Comparison of ENCODE assay signal across 12 cellular contexts in genomic region chr20:12040261-12040660, GRCh38.
DNase-seq lines count a peak whose midpoint lies in the region; ATAC-seq lines count a peak whose summit lies in the region.
"Had no signal": no experiment of that assay in that cellular context is flagged by ENCODE, and none has a peak within 500 bp of the region (broad histone marks: within the 10 kb centered on the region; RNA-seq: fewer than 3 reads in every experiment).

No MANE protein-coding gene starts in this region.

- peak; percentile 46 for DNase-seq in COLO829 (ENCODE audit: low spot score)
- peak; percentile 60 for DNase-seq in COR-L47 (lab: John Stamatoyannopoulos, UW)
- peak; percentile 42 for DNase-seq in RPMI7951 (ENCODE audit: low read depth)
- DNase-seq in foreskin melanocyte, result peak; percentile 38
- no peak for DNase-seq in NCI-H1694 treated with DMSO at 0.1 percent for 48 hours (lab: John Stamatoyannopoulos, UW)
- no peak for DNase-seq in NCI-H187 (lab: John Stamatoyannopoulos, UW)
- DNase-seq: CD8-positive, alpha-beta T cell; DND-41; GDM1 had no signal

- ATAC-seq in HG03159 (IDR thresholded peaks at IDR 0.05; ENCODE audit: unreplicated experiment), result no peak
- ATAC-seq: A549; CD8-positive, alpha-beta T cell; HepG2 had no signal

Comparison
In these comparisons a context has a peak if more than half of its experiments do, and no peak if none do; other contexts are left out.
1. DNase-seq: peak in COLO829 (single experiment), COR-L47 (single experiment), RPMI7951 (single experiment) and foreskin melanocyte (single experiment); none in NCI-H1694 treated with DMSO at 0.1 percent for 48 hours (single experiment) and NCI-H187 (0 of 2).